20 cellular contexts compared by ENCODE assay signal in the genomic region with DNA sequence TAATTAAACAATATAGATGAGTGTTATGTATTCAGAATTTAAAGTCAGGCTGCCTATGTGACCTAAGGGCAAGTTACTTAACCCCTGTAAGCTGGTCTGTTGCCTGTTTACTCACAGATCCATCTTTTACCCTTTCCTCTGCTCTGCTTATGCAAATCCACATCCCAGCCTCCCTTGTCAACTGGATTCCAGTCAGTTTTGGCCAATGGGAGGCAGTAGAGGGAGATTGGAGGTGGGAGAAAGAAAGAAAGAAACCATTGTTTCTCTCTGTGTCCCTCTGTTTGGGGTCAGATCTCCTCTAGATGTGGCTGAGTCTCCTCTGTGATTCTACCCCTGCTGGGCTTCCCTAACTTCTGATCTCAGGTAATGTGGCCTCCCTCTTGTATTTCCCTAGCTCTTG.
"Had no signal": no experiment of that assay in that cellular context is flagged by ENCODE, and none has a peak within 500 bp of the region (broad histone marks: within the 10 kb centered on the region; RNA-seq: fewer than 3 reads in every experiment).

No MANE protein-coding gene starts in this region.

- H3K36me3 Mint-ChIP-seq: activated CD4-positive, alpha-beta memory T cell treated with anti-CD3 and anti-CD28 coated beads for 36 hours; activated naive CD4-positive, alpha-beta T cell treated with anti-CD3 and anti-CD28 coated beads, Interleukin-2, amount 50 U/mL, for 72 hours; natural killer cell treated with Interleukin-12 subunit alpha and Interleukin-12 subunit beta and Interleukin-15 and Interleukin-18, amount 100 ng/mL, for 72 hours had no signal

- H3K4me3 Mint-ChIP-seq: activated CD4-positive, alpha-beta memory T cell treated with anti-CD3 and anti-CD28 coated beads for 36 hours; activated T-cell treated with anti-CD3 and anti-CD28 coated beads, Interleukin-2, amount 50 U/mL, for 4 hours; dendritic cell treated with granulocyte-macrophage colony-stimulating factor and Interleukin-4, amounts not matched to agents 40 ng/mL and 50 ng/mL, for 4 days; natural killer cell treated with Interleukin-12 subunit alpha and Interleukin-12 subunit beta and Interleukin-15 and Interleukin-18, amount 100 ng/mL, for 72 hours; stimulated activated naive CD8-positive, alpha-beta T cell treated with anti-CD3 and anti-CD28 coated beads, Interleukin-15, amount 100 ng/mL, for 72 hours; T-helper 2 cell treated with Interferon-gamma antibody and Interleukin-4, amounts not matched to agents 5 μg/mL and 100 μg/mL, for 36 hours had no signal

- H3K4me3 ChIP-seq: body of pancreas, left lung, psoas muscle, sigmoid colon, testis, upper lobe of right lung had no signal

- H3K27me3 ChIP-seq: body of pancreas, left lung, sigmoid colon, testis, upper lobe of right lung had no signal

- H3K9me3 ChIP-seq: body of pancreas, left lung, psoas muscle, sigmoid colon, testis, upper lobe of right lung had no signal

- FAIRE-seq: keratinocyte had no signal

- H3K27ac ChIP-seq: body of pancreas, left lung, psoas muscle, sigmoid colon, testis, upper lobe of right lung had no signal

- H3K4me1 ChIP-seq: body of pancreas, testis, upper lobe of right lung had no signal

- H3K27ac Mint-ChIP-seq: activated CD4-positive, alpha-beta memory T cell treated with anti-CD3 and anti-CD28 coated beads for 36 hours; activated naive CD4-positive, alpha-beta T cell treated with anti-CD3 and anti-CD28 coated beads, Interleukin-2, amount 50 U/mL, for 72 hours; dendritic cell treated with granulocyte-macrophage colony-stimulating factor and Interleukin-4, amounts not matched to agents 40 ng/mL and 50 ng/mL, for 4 days; natural killer cell treated with Interleukin-12 subunit alpha and Interleukin-12 subunit beta and Interleukin-15 and Interleukin-18, amount 100 ng/mL, for 72 hours; stimulated activated naive CD8-positive, alpha-beta T cell treated with anti-CD3 and anti-CD28 coated beads, Interleukin-15, amount 100 ng/mL, for 72 hours; T-helper 2 cell treated with Interferon-gamma antibody and Interleukin-4, amounts not matched to agents 5 μg/mL and 100 μg/mL, for 36 hours had no signal

- H3K9me3 Mint-ChIP-seq: activated CD4-positive, alpha-beta memory T cell treated with anti-CD3 and anti-CD28 coated beads for 36 hours; activated naive CD4-positive, alpha-beta T cell treated with anti-CD3 and anti-CD28 coated beads, Interleukin-2, amount 50 U/mL, for 72 hours; activated T-cell treated with anti-CD3 and anti-CD28 coated beads, Interleukin-2, amount 50 U/mL, for 4 hours; dendritic cell treated with granulocyte-macrophage colony-stimulating factor and Interleukin-4, amounts not matched to agents 40 ng/mL and 50 ng/mL, for 4 days; natural killer cell treated with Interleukin-12 subunit alpha and Interleukin-12 subunit beta and Interleukin-15 and Interleukin-18, amount 100 ng/mL, for 72 hours; stimulated activated naive CD8-positive, alpha-beta T cell treated with anti-CD3 and anti-CD28 coated beads, Interleukin-15, amount 100 ng/mL, for 72 hours; T-helper 2 cell treated with Interferon-gamma antibody and Interleukin-4, amounts not matched to agents 5 μg/mL and 100 μg/mL, for 36 hours had no signal

- ATAC-seq: activated naive CD4-positive, alpha-beta T cell treated with anti-CD3 and anti-CD28 coated beads, Interleukin-2, amount 50 U/mL, for 72 hours; activated T-cell treated with anti-CD3 and anti-CD28 coated beads, Interleukin-2, amount 50 U/mL, for 4 hours; body of pancreas; left lung; natural killer cell treated with Interleukin-12 subunit alpha and Interleukin-12 subunit beta and Interleukin-15 and Interleukin-18, amount 100 ng/mL, for 72 hours; psoas muscle; stimulated activated naive CD8-positive, alpha-beta T cell treated with anti-CD3 and anti-CD28 coated beads, Interleukin-15, amount 100 ng/mL, for 72 hours; upper lobe of right lung had no signal

- DNase-seq: activated CD4-positive, alpha-beta memory T cell treated with anti-CD3 and anti-CD28 coated beads for 36 hours; activated CD4-positive, alpha-beta T cell treated with anti-CD3 and anti-CD28 coated beads for 1 hour; activated effector memory CD4-positive, alpha-beta T cell treated with anti-CD3 and anti-CD28 coated beads, Interleukin-2, amount 50 U/mL, for 16 hours; activated T-cell treated with anti-CD3 and anti-CD28 coated beads, Interleukin-2, amount 50 U/mL, for 4 hours; amniotic stem cell; body of pancreas; foreskin fibroblast; head of caudate nucleus; occipital lobe; psoas muscle; sigmoid colon; stimulated activated naive CD8-positive, alpha-beta T cell treated with anti-CD3 and anti-CD28 coated beads, Interleukin-15, amount 100 ng/mL, for 72 hours; testis; upper lobe of right lung had no signal

- H3K27me3 Mint-ChIP-seq: activated CD4-positive, alpha-beta memory T cell treated with anti-CD3 and anti-CD28 coated beads for 36 hours had no signal

- H3K36me3 ChIP-seq: left lung, sigmoid colon, upper lobe of right lung had no signal
